Comparison of ENCODE assay signal across 10 cellular contexts in the genomic region with DNA sequence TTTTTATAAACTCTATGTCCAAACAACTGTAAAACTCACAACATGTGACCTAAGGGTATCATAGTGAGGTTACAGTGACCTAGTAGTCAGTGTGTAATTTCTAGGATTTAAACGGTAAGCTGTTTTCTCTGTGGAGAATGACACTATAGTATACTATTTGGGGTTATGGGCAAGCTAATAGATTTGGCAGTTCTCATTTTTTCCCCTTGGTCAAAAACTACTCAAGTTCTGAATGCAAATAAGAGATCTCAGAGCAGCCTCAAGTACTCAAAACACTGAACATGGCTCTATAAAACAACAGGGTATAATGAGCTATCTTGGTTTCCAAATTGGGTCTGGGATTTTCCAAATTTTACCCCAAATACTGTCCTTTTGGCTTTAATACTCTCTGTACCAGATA.
DNase-seq lines count a peak whose midpoint lies in the region; ATAC-seq and TF ChIP-seq lines count a peak whose summit lies in the region.
"Had no signal": no experiment of that assay in that cellular context is flagged by ENCODE, and none has a peak within 500 bp of the region (broad histone marks: within the 10 kb centered on the region; RNA-seq: fewer than 3 reads in every experiment).

No MANE protein-coding gene starts in this region.

- H3K9ac ChIP-seq in IMR-90 (ENCODE audit: low read depth, low read length) (no peak overlapping the region), endodermal cell (ENCODE audit: extremely low read depth, low read length, poor library complexity, severe bottlenecking) (peak overlapping the region; percentile 43), neuronal stem cell (ENCODE audit: low read depth, low read length, poor library complexity) (no peak overlapping the region)

- peaks cover 5% of the 10 kb centered on the region for H3K4me1 ChIP-seq in IMR-90 (ENCODE audit: control insufficient read depth, insufficient read depth, low read length)
- peaks cover 6% of the 10 kb centered on the region for H3K4me1 ChIP-seq in endodermal cell (ENCODE audit: control insufficient read depth, insufficient read depth, low read length)
- H3K4me1 ChIP-seq in neuronal stem cell (ENCODE audit: control insufficient read depth in 2 of 2, insufficient read depth in 1 of 2, low read depth in 1 of 2, low read length in 2 of 2), result peaks cover 1 to 13% of the 10 kb centered on the region in 2 donors

- WGBS in IMR-90 (ENCODE audit: extremely low coverage in 2 of 2, insufficient read length in 1 of 2), 2 experiments, result no CpG with 5 or more reads among the region's 1 CpG
- 67 to 68% methylated on average over 1 of the region's 1 CpG for WGBS in endodermal cell (ENCODE audit: insufficient coverage in 1 of 2, insufficient read length in 1 of 2), 2 experiments
- WGBS in neuronal stem cell (ENCODE audit: extremely low coverage in 2 of 2, insufficient read length in 2 of 2, insufficient replicate concordance in 1 of 2), 2 donors, result no CpG with 5 or more reads among the region's 1 CpG

- peaks cover 42% of the 10 kb centered on the region for H3K36me3 Mint-ChIP-seq in endodermal cell (ENCODE audit: low read depth)

- H3K9me3 Mint-ChIP-seq in endodermal cell, result peaks cover 71% of the 10 kb centered on the region

- no peak overlapping the region for H2BK12ac ChIP-seq in neuronal stem cell (ENCODE audit: low read length)

- H3K4me2 ChIP-seq in IMR-90 (ENCODE audit: low read depth, low read length) (no peak overlapping the region), neuronal stem cell (ENCODE audit: insufficient read depth, low read length, poor library complexity, severe bottlenecking) (no peak overlapping the region)

- H2AFZ ChIP-seq in IMR-90 (replicated peaks; ENCODE audit: low read length, poor library complexity) (no peak overlapping the region), neuronal stem cell (ENCODE audit: low read length) (peak overlapping the region; percentile 53)

- H3K4me1 Mint-ChIP-seq in endodermal cell, result peaks cover 37% of the 10 kb centered on the region

- H2BK5ac ChIP-seq in IMR-90 (ENCODE audit: low read depth, low read length, poor library complexity, severe bottlenecking) (peak overlapping the region; percentile 95), neuronal stem cell (ENCODE audit: low read length) (no peak overlapping the region)

- H4K20me1 ChIP-seq in IMR-90 (ENCODE audit: insufficient read depth, low read length), result no peaks in the 10 kb centered on the region

- peak overlapping the region; percentile 90 for H3K27ac Mint-ChIP-seq in endodermal cell

- H2BK120ac ChIP-seq in IMR-90 (ENCODE audit: low read depth, low read length), result peak overlapping the region; percentile 76
- no peak overlapping the region for H2BK120ac ChIP-seq in neuronal stem cell (ENCODE audit: low read depth, low read length)

- H3K4me3 ChIP-seq in IMR-90 (ENCODE audit: insufficient read depth, low read depth, low read length), result no peak overlapping the region
- H3K4me3 ChIP-seq in endodermal cell (ENCODE audit: low read length), result peak overlapping the region; percentile 61
- H3K4me3 ChIP-seq in neuronal stem cell (ENCODE audit: low read length in 2 of 2), result no peak overlapping the region
- H3K4me3 ChIP-seq: uterus had no signal

- peaks cover 4% of the 10 kb centered on the region; the same call in 1 of the 2 replicates for H3K9me3 ChIP-seq in IMR-90 (ENCODE audit: control insufficient read depth, insufficient read depth, low read length)
- H3K9me3 ChIP-seq in endodermal cell (ENCODE audit: control insufficient read depth, low read length), result peaks cover 64% of the 10 kb centered on the region
- H3K9me3 ChIP-seq in neuronal stem cell (replicated peaks in 1 of 2; ENCODE audit: control insufficient read depth in 2 of 2, insufficient read depth in 1 of 2, low read depth in 1 of 2, low read length in 2 of 2), result peaks cover 9 to 10% of the 10 kb centered on the region in 2 donors
- H3K9me3 ChIP-seq: esophagus muscularis mucosa, uterus had no signal

- no peak overlapping the region for H2AK9ac ChIP-seq in IMR-90 (replicated peaks; ENCODE audit: low read depth, low read length, poor library complexity)

- peak overlapping the region; percentile 19; the same call in 1 of the 2 replicates for H4K5ac ChIP-seq in IMR-90 (ENCODE audit: low read depth, low read length)

- no peak for TF ChIP-seq RAD21 in IMR-90 (IDR thresholded peaks at IDR 0.05; ENCODE audit: low read length)

- H3K79me1 ChIP-seq in IMR-90 (ENCODE audit: low read depth in 1 of 2, low read length in 2 of 2), result no peaks in the 10 kb centered on the region
- no peaks in the 10 kb centered on the region for H3K79me1 ChIP-seq in neuronal stem cell (ENCODE audit: low read depth, low read length)

- POLR2A ChIA-PET in IMR-90 (lab: Charles Lee; ENCODE audit: unreplicated experiment), result interaction anchor here (1.2 kb wide), 1 partner anchor 328 kb away, joined by 3 read pairs; no protein-coding TSS in a partner anchor

- CTCF ChIA-PET in IMR-90 (lab: Yijun Ruan, JAX), result interaction anchor here (1.7 kb wide), 2 partner anchors 50 kb away, joined by 4 to 10 read pairs; no protein-coding TSS in a partner anchor

- intact Hi-C loops in IMR-90 (cut with micrococcal nuclease), result loop anchor here (5.0 kb wide), 1 partner anchor 193 kb away; no protein-coding TSS in a partner anchor

- ATAC-seq in IMR-90 (ENCODE audit: low read depth), result peak; percentile 25; the same call in 1 of the 2 replicates

- H2BK15ac ChIP-seq in IMR-90 (ENCODE audit: low read depth, low read length) (peak overlapping the region; percentile 70; the same call in 1 of the 3 replicates), neuronal stem cell (ENCODE audit: low read length) (no peak overlapping the region)

- no peak overlapping the region; the same call in 1 of the 2 replicates for H4K91ac ChIP-seq in IMR-90 (ENCODE audit: insufficient read depth, low read depth, low read length)
- H4K91ac ChIP-seq in neuronal stem cell (ENCODE audit: low read depth, low read length, poor library complexity), result no peak overlapping the region

- TF ChIP-seq CTCF in IMR-90 (conservative IDR thresholded peaks at IDR 0.05; ENCODE audit: low read depth, low read length) (no peak), endodermal cell (conservative IDR thresholded peaks at IDR 0.05) (no peak)

- H3K14ac ChIP-seq in IMR-90 (replicated peaks; ENCODE audit: low read depth, low read length) (no peak overlapping the region), neuronal stem cell (ENCODE audit: low read length) (no peak overlapping the region)

- H3K27me3 ChIP-seq in IMR-90 (ENCODE audit: control insufficient read depth, insufficient read depth, low read length) (no peaks in the 10 kb centered on the region), endodermal cell (ENCODE audit: control insufficient read depth, insufficient read depth, low read length, poor library complexity, severe bottlenecking) (no peaks in the 10 kb centered on the region), neuronal stem cell (ENCODE audit: control insufficient read depth in 3 of 3, insufficient read depth in 3 of 3, low read depth in 1 of 3, low read length in 3 of 3) (no peaks in the 10 kb centered on the region)
- H3K27me3 ChIP-seq: esophagus muscularis mucosa, uterus had no signal

- dilution Hi-C loops in IMR-90 (cut with HindIII; ENCODE audit: low sequenced_read_pairs, unreplicated experiment), result no loop called here

- in situ Hi-C loops in IMR-90 (cut with MboI; ENCODE audit: low sequenced_read_pairs), result no loop called here

- no peaks in the 10 kb centered on the region for H3K27me3 Mint-ChIP-seq in endodermal cell (ENCODE audit: insufficient read depth)

- H3K9me1 ChIP-seq in IMR-90 (ENCODE audit: insufficient read depth, low read length), result no peaks in the 10 kb centered on the region

- peak overlapping the region; percentile 6 for H3K4me3 Mint-ChIP-seq in endodermal cell

- H2AK5ac ChIP-seq in IMR-90 (ENCODE audit: low read depth, low read length) (no peak overlapping the region), neuronal stem cell (ENCODE audit: low read depth, low read length) (no peak overlapping the region)

- H3K18ac ChIP-seq in IMR-90 (ENCODE audit: low read depth, low read length), result peak overlapping the region; percentile 77
- H3K18ac ChIP-seq in neuronal stem cell (ENCODE audit: low read length), result no peak overlapping the region

- H3K56ac ChIP-seq in IMR-90 (ENCODE audit: extremely low read depth, insufficient read depth, low read length), result no peak overlapping the region

- BruUV-seq in IMR-90 (replicated peaks; lab: Mats Ljungman, UMichigan), result no TSS peak

- H2BK20ac ChIP-seq in IMR-90 (ENCODE audit: low read depth, low read length), result peak overlapping the region; percentile 36; the same call in 1 of the 2 replicates

- H4K8ac ChIP-seq in IMR-90 (ENCODE audit: low read depth in 2 of 2, low read length in 2 of 2), result 0 out of 4 replicates have a peak overlapping the region, but pooled peaks of 1 of the 2 experiments have one; percentile 30
- no peak overlapping the region for H4K8ac ChIP-seq in neuronal stem cell (ENCODE audit: low read depth, low read length)

- no peak for TF ChIP-seq POLR2A in IMR-90 (IDR thresholded peaks at IDR 0.05; ENCODE audit: low read depth, low read length)

- DNase-seq in ELR (ENCODE audit: low read depth) (peak; percentile 27), IMR-90 (peak; percentile 2), endodermal cell (no peak), neuronal stem cell (ENCODE audit: low spot score) (no peak), HPDE6-E6E7 (ENCODE audit: extremely low spot score) (no peak), activated gamma-delta T cell treated with Interleukin-2 at 50 U/mL for 16 hours (no peak), AG08395 (ENCODE audit: low spot score) (no peak), GM19238 (ENCODE audit: insufficient read length, low spot score) (no peak)

- H3K4ac ChIP-seq in IMR-90 (ENCODE audit: low read depth, low read length) (no peak overlapping the region), neuronal stem cell (ENCODE audit: low read length) (no peak overlapping the region)

- no peaks in the 10 kb centered on the region for H3K36me3 ChIP-seq in IMR-90 (ENCODE audit: control insufficient read depth, insufficient read depth, low read length)
- no peaks in the 10 kb centered on the region for H3K36me3 ChIP-seq in endodermal cell (ENCODE audit: control insufficient read depth, insufficient read depth, low read length)
- peaks cover 0 to under 1% of the 10 kb centered on the region in 2 donors for H3K36me3 ChIP-seq in neuronal stem cell (replicated peaks in 1 of 2; ENCODE audit: control insufficient read depth in 2 of 2, insufficient read depth in 2 of 2, low read length in 2 of 2)
- H3K36me3 ChIP-seq: esophagus muscularis mucosa, uterus had no signal

- H3K27ac ChIP-seq in IMR-90 (ENCODE audit: insufficient read depth, low read length), result peak overlapping the region; percentile 72; the same call in 1 of the 2 replicates
- H3K27ac ChIP-seq in endodermal cell (ENCODE audit: low read depth, low read length), result peak overlapping the region; percentile 63
- H3K27ac ChIP-seq in neuronal stem cell (replicated peaks; ENCODE audit: low read length), result peak overlapping the region; percentile 43

- H3K23ac ChIP-seq in IMR-90 (ENCODE audit: low read depth, low read length), result no peak overlapping the region
- no peak overlapping the region for H3K23ac ChIP-seq in neuronal stem cell (ENCODE audit: low read depth, low read length, poor library complexity)

Comparison
In these comparisons a context has a peak if more than half of its experiments do, and no peak if none do; other contexts are left out.
1. DNase-seq: peak in ELR (single experiment) and IMR-90 (single experiment); none in endodermal cell (single experiment), neuronal stem cell (single experiment), HPDE6-E6E7 (single experiment), activated gamma-delta T cell treated with Interleukin-2 at 50 U/mL for 16 hours (single experiment), AG08395 (single experiment) and GM19238 (single experiment).
2. Peak in every context shown above with its lines, with median percentiles within 50 percentile points of each other: H3K27ac ChIP-seq.